Comparison of ENCODE assay signal across 1 cellular context in genomic region chr1:230690101-230690500, GRCh38.
TF ChIP-seq lines count a peak whose summit lies in the region.

No MANE protein-coding gene starts in this region.

TF ChIP-seq in IMR-90, 13 proteins besides CTCF, POLR2A, EP300 and RAD21:
- TF ChIP-seq NFE2L2 (IDR thresholded peaks at IDR 0.05; ENCODE audit: low read depth, low read length) (no peak), RCOR1 (IDR thresholded peaks at IDR 0.05; ENCODE audit: insufficient replicate concordance, low read length) (no peak)
TF ChIP-seq in IMR-90: peak in this region for 0.
